ENCODE assay signal across 26 cellular contexts in the genomic region with DNA sequence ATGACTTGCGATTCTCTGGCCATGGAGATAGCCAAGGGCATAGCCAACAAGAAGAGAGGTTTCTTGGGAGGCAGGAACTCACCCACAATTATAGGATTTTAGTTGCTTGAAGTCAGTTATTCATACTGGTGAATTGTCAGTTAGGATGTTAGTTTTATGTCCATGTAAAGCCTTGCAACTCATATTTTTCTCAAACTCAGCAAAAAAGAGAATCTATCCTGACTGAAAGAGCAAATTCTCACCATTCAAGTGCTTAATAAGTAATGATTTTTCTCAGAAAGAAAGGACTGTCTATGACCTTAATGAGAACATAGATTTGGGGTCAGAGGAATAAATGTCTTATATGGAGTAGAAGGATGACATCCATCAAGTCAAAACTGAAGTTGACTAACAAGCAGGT.
"Had no signal": no experiment of that assay in that cellular context is flagged by ENCODE, and none has a peak within 500 bp of the region (broad histone marks: within the 10 kb centered on the region; RNA-seq: fewer than 3 reads in every experiment).

No MANE protein-coding gene starts in this region.

- DNase-seq: stimulated activated CD4-positive, alpha-beta T cell treated with anti-CD3 and anti-CD28 coated beads, Interleukin-2, amount 100 ng/mL, for 48 hours; stimulated activated CD4-positive, alpha-beta T cell treated with anti-CD3 and anti-CD28 coated beads, Interleukin-4, amount 100 ng/mL, for 1 hour; stimulated activated CD4-positive, alpha-beta T cell treated with anti-CD3 and anti-CD28 coated beads, Interleukin-4, amount 100 ng/mL, for 24 hours; stimulated activated CD4-positive, alpha-beta T cell treated with anti-CD3 and anti-CD28 coated beads, Interleukin-4, amount 100 ng/mL, for 4 hours; stimulated activated CD8-positive, alpha-beta memory T cell treated with anti-CD3 and anti-CD28 coated beads, Interleukin-4, amount 100 ng/mL, for 48 hours; stimulated activated naive B cell treated with anti-CD40 and anti-IgM and Interleukin-4, amounts not matched to agents 10 μg/mL and 1 μg/mL and 100 μg/mL, for 72 hours; stimulated activated naive CD4-positive, alpha-beta T cell; stimulated activated naive CD4-positive, alpha-beta T cell treated with Interleukin-2 at 50 U/mL for 16 hours; stimulated activated naive CD8-positive, alpha-beta T cell treated with anti-CD3 and anti-CD28 coated beads, Interleukin-15, amount 100 ng/mL, for 72 hours; stimulated activated naive CD8-positive, alpha-beta T cell treated with anti-CD3 and anti-CD28 coated beads, Interleukin-15, Interleukin-2, amounts not matched to agents 100 U/mL and 50 U/mL, for 24 hours; stomach; substantia nigra; testis; thyroid gland; tibial artery; transverse colon; upper lobe of left lung; upper lobe of right lung; uterus had no signal

- H3K9me3 ChIP-seq: stomach, suprapubic skin, testis, thoracic aorta, thyroid gland, tibial artery, tibial nerve, transverse colon, upper lobe of left lung, upper lobe of right lung, uterus, vagina had no signal

- FAIRE-seq: urothelium cell line had no signal

- H3K36me3 ChIP-seq: stomach, suprapubic skin, thoracic aorta, thyroid gland, tibial artery, tibial nerve, transverse colon, upper lobe of left lung, upper lobe of right lung, uterus, vagina had no signal

- H3K27ac ChIP-seq: stomach, suprapubic skin, testis, thoracic aorta, thyroid gland, tibial artery, tibial nerve, transverse colon, upper lobe of left lung, upper lobe of right lung, uterus, vagina had no signal

- H3K4me1 ChIP-seq: stomach, suprapubic skin, thyroid gland, tibial artery, tibial nerve, transverse colon, upper lobe of left lung, upper lobe of right lung, uterus, vagina had no signal

- H3K27me3 ChIP-seq: stomach, suprapubic skin, testis, thyroid gland, tibial artery, tibial nerve, transverse colon, upper lobe of left lung, upper lobe of right lung, uterus, vagina had no signal

- H3K4me3 ChIP-seq: stomach, suprapubic skin, testis, thoracic aorta, thyroid gland, tibial artery, tibial nerve, transverse colon, upper lobe of left lung, upper lobe of right lung, uterus, vagina had no signal

- ATAC-seq: stimulated activated effector memory CD8-positive, alpha-beta T cell treated with anti-CD3 and anti-CD28 coated beads, Interleukin-12 subunit alpha, Interleukin-12 subunit beta, amount 100 ng/mL, for 72 hours; stimulated activated memory B cell treated with anti-CD40 and anti-IgM and Interleukin-4, amounts not matched to agents 10 μg/mL and 1 μg/mL and 100 μg/mL, for 72 hours; stimulated activated naive B cell treated with anti-CD40 and anti-IgM and Interleukin-4, amounts not matched to agents 10 μg/mL and 1 μg/mL and 100 μg/mL, for 72 hours; stimulated activated naive CD8-positive, alpha-beta T cell treated with anti-CD3 and anti-CD28 coated beads, Interleukin-15, amount 100 ng/mL, for 72 hours; stimulated activated naive CD8-positive, alpha-beta T cell treated with anti-CD3 and anti-CD28 coated beads, Interleukin-15, Interleukin-2, amounts not matched to agents 100 U/mL and 50 U/mL, for 24 hours; upper lobe of right lung had no signal
